Comparison of ENCODE assay signal across 18 cellular contexts in the genomic region with DNA sequence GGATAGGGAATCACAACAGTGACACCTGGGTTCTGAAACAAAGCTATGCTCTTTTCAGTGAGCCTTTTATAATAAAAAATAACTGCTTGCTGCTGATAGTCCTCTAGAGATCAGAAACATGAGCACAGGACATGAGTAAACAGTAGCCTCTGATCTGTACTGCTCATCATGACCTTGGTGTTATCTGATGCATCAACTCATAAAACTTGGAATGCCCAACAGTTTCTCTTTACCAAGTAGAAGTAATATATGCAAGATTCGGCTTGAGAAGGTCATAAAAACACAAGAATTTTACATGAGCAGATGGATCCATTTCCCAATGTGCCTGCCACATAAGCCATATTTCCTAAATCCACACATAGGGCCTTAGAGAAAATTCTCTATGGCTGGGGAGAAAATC.
"Had no signal": no experiment of that assay in that cellular context is flagged by ENCODE, and none has a peak within 500 bp of the region (broad histone marks: within the 10 kb centered on the region; RNA-seq: fewer than 3 reads in every experiment).

No MANE protein-coding gene starts in this region.

- H3K27ac ChIP-seq: body of pancreas, heart left ventricle, lower lobe of right lung, ovary, sigmoid colon, stomach, testis had no signal

- H3K9me3 ChIP-seq: body of pancreas, heart left ventricle, lower lobe of right lung, ovary, sigmoid colon, stomach, testis had no signal

- DNase-seq: activated CD4-positive, alpha-beta T cell treated with anti-CD3 and anti-CD28 coated beads, Interleukin-2, amount 10 ng/mL, durations not matched to agents 7 days and 5 days; activated CD4-positive, CD25-positive, alpha-beta regulatory T cell; activated CD8-positive, alpha-beta memory T cell treated with anti-CD3 and anti-CD28 coated beads, Interleukin-2, amount 50 U/mL, for 48 hours; activated gamma-delta T cell treated with Interleukin-2 at 50 U/mL for 16 hours; activated T-cell treated with anti-CD3 and anti-CD28 coated beads, Interleukin-2, amount 50 U/mL, for 72 hours; amygdala; body of pancreas; caudate nucleus; heart left ventricle; immature natural killer cell; lower lobe of right lung; ovary; sigmoid colon; stimulated activated CD4-positive, alpha-beta T cell treated with anti-CD3 and anti-CD28 coated beads, Interleukin-12 subunit alpha, Interleukin-12 subunit beta, amount 100 ng/mL, for 4 hours; stimulated activated CD4-positive, alpha-beta T cell treated with anti-CD3 and anti-CD28 coated beads, Interleukin-2, amount 100 ng/mL, for 24 hours; stomach; T-helper 2 cell; testis had no signal

- H3K4me3 ChIP-seq: body of pancreas, heart left ventricle, lower lobe of right lung, ovary, sigmoid colon, stomach, testis had no signal

- H3K36me3 ChIP-seq: heart left ventricle, lower lobe of right lung, ovary, sigmoid colon, stomach had no signal

- H3K27me3 ChIP-seq: body of pancreas, heart left ventricle, ovary, sigmoid colon, stomach, testis had no signal

- ATAC-seq: activated T-cell treated with anti-CD3 and anti-CD28 coated beads, Interleukin-2, amount 50 U/mL, for 72 hours; body of pancreas; heart left ventricle; lower lobe of right lung had no signal

- H3K4me1 ChIP-seq: body of pancreas, heart left ventricle, lower lobe of right lung, sigmoid colon, stomach, testis had no signal
